In genomic region chr3:52231502-52232278, GRCh38 we compare ENCODE assay signal across 8 cellular contexts.
DNase-seq lines count a peak whose midpoint lies in the region; ATAC-seq lines count a peak whose summit lies in the region.

No MANE protein-coding gene starts in this region.

- H3K9me3 Mint-ChIP-seq in memory B cell: no peaks in the 10 kb centered on the region

- peak; percentile 67 for DNase-seq in DMS53 (lab: John Stamatoyannopoulos, UW)
- no peak for DNase-seq in DMS53 treated with DMSO at 0.1 percent for 48 hours (lab: John Stamatoyannopoulos, UW; ENCODE audit: unreplicated experiment)
- DNase-seq in NAMALWA (ENCODE audit: low spot score): peak; percentile 69
- DNase-seq in activated CD4-positive, alpha-beta T cell treated with anti-CD3 and anti-CD28 coated beads for 1 hour: peak; percentile 84
- DNase-seq in central memory CD4-positive, alpha-beta T cell: peak; percentile 81
- peak; percentile 91 to 97 for DNase-seq in memory B cell (ENCODE audit: low spot score in 2 of 2)
- DNase-seq in stimulated activated CD8-positive, alpha-beta memory T cell treated with anti-CD3 and anti-CD28 coated beads, Interleukin-2, amount 100 ng/mL, for 48 hours (ENCODE audit: low read depth in 2 of 2): peak; percentile 87 to 89

- ATAC-seq in memory B cell (ENCODE audit: low read depth) (peak; percentile 95), HG02970 (IDR thresholded peaks at IDR 0.05; ENCODE audit: low FRiP score, unreplicated experiment) (no peak)

- H3K4me3 Mint-ChIP-seq in memory B cell: peak overlapping the region; percentile 0

- H3K36me3 Mint-ChIP-seq in memory B cell: peaks cover 23% of the 10 kb centered on the region

- peak overlapping the region; percentile 80 for H3K27ac Mint-ChIP-seq in memory B cell

- peaks cover 37% of the 10 kb centered on the region for H3K4me1 Mint-ChIP-seq in memory B cell

- H3K27me3 Mint-ChIP-seq in memory B cell: no peaks in the 10 kb centered on the region
